ENCODE assay signal across 8 cellular contexts in the genomic region with DNA sequence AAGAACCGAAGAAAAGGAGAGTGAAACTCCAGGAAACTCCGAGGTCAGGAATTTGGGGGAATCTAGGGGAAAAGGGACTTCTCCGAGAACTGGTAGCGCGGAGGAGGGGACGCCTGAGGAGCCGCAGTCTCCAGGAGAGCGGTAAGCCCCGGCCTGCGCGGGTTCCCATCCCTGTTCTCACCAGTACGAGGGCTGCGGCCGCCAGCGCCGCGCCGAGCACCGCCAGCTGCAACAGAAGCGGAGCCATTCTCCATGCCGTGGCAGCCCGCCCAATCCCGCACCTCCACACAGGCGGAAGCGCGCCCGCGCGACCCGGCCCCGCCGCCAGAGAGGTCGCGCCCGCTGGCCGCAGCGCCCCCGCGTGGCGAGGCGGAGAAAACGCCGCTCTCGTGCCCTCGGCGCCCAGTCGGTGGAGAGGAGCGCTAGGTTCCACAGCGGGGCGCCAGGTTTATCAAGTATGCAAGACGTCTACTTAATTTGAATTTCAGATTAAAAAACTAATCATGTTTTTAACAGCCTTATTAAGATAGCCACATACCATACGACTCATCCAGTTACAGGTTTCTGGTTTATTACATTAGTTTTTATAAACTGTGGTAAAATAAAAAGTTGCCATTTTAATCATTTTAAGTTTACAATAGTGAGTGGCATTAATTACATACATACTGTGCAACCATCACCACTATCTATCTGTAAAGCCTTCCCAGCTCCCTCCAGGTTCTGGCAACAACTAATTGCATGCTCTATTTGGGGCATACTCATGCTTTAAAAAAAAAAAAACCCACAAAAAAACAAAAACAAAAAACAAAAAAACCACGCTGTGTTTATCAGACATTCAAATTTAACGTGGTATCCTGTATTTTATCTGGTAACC. TPM values are rescaled to one million over a fixed set of nuclear protein-coding genes. Genes with fewer than 3 reads are reported as not detected.
A peak's percentile ranks its signal among the peaks of the same experiment; 100 is the strongest.
DNase-seq lines count a peak whose midpoint lies in the region; ATAC-seq and TF ChIP-seq lines count a peak whose summit lies in the region.

A gene with protein sequence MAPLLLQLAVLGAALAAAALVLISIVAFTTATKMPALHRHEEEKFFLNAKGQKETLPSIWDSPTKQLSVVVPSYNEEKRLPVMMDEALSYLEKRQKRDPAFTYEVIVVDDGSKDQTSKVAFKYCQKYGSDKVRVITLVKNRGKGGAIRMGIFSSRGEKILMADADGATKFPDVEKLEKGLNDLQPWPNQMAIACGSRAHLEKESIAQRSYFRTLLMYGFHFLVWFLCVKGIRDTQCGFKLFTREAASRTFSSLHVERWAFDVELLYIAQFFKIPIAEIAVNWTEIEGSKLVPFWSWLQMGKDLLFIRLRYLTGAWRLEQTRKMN (minus strand): TSS at position 287 of the 874 bp plus-strand sequence. CDS start 40 bp downstream, at position 247.

- peak; percentile 54 for ATAC-seq in HG02870 (IDR thresholded peaks at IDR 0.05; ENCODE audit: unreplicated experiment)
- ATAC-seq in left cardiac atrium: peak; percentile 86 to 88
- peak; percentile 88 to 92 (median 90) for ATAC-seq in psoas muscle

- H3K4me3 Mint-ChIP-seq in T-helper 1 cell treated with Interleukin-12 subunit alpha and Interleukin-12 subunit beta and Interleukin-4 antibody, amounts not matched to agents 30 μg/mL and 1 μg/mL, for 36 hours: peak within 1 kb of the TSS; percentile 100

- H3K4me3 ChIP-seq in psoas muscle: peak within 1 kb of the TSS; percentile 94
- H3K4me3 ChIP-seq in urinary bladder (ENCODE audit: low read depth, low read length): peak within 1 kb of the TSS; percentile 84

- H3K9me3 Mint-ChIP-seq in T-helper 1 cell treated with Interleukin-12 subunit alpha and Interleukin-12 subunit beta and Interleukin-4 antibody, amounts not matched to agents 30 μg/mL and 1 μg/mL, for 36 hours: no peaks in the 10 kb centered on the region

- TF ChIP-seq POLR2A in GM15510 (IDR thresholded peaks at IDR 0.05; ENCODE audit: borderline replicate concordance, extremely low read depth, insufficient read length): peak; percentile 94

- intact Hi-C loops in left cardiac atrium (cut with DNase I) (no loop called here), psoas muscle (cut with DNase I) (loop anchor here in 1 of 2 donors (2.0 kb wide), 1 partner anchor 80 kb away; no protein-coding TSS in a partner anchor)

- H3K27me3 ChIP-seq in psoas muscle (ENCODE audit: insufficient read depth in 3 of 3, low read length in 2 of 3): no peaks in the 10 kb centered on the region

- peaks cover 19% of the 10 kb centered on the region for H3K4me1 ChIP-seq in psoas muscle
- no peaks in the 10 kb centered on the region for H3K4me1 ChIP-seq in urinary bladder (ENCODE audit: insufficient read depth)

- no peaks in the 10 kb centered on the region for H3K9me3 ChIP-seq in psoas muscle

- H3K27ac ChIP-seq in psoas muscle (peak within 1 kb of the TSS; percentile 86), urinary bladder (ENCODE audit: low read depth) (peak within 1 kb of the TSS; percentile 24)

- H3K36me3 ChIP-seq in psoas muscle (ENCODE audit: insufficient read depth in 1 of 2, low read depth in 1 of 2) (peaks cover 0 to 34% of the 10 kb centered on the region in 2 donors), urinary bladder (ENCODE audit: insufficient read depth) (no peaks in the 10 kb centered on the region)

- 0 to 1% (median 0%) methylated on average over 45 to 54 of the region's 54 CpGs for WGBS in psoas muscle, 3 donors
- WGBS in urinary bladder: under 1% methylated on average over 54 of the region's 54 CpGs

- peak; percentile 98 for TF ChIP-seq CTCF in psoas muscle (IDR thresholded peaks at IDR 0.05)

- H3K27ac Mint-ChIP-seq in T-helper 1 cell treated with Interleukin-12 subunit alpha and Interleukin-12 subunit beta and Interleukin-4 antibody, amounts not matched to agents 30 μg/mL and 1 μg/mL, for 36 hours: peak within 1 kb of the TSS; percentile 100

- H3K27me3 Mint-ChIP-seq in T-helper 1 cell treated with Interleukin-12 subunit alpha and Interleukin-12 subunit beta and Interleukin-4 antibody, amounts not matched to agents 30 μg/mL and 1 μg/mL, for 36 hours (ENCODE audit: low read depth): no peaks in the 10 kb centered on the region

- DNase-seq in NCI-H146 treated with DMSO at 0.1 percent for 48 hours (lab: John Stamatoyannopoulos, UW; ENCODE audit: unreplicated experiment) (peak; percentile 83), amniotic stem cell (lab: John Stamatoyannopoulos, UW) (peak; percentile 78), left cardiac atrium (peak; percentile 91), psoas muscle (peak; percentile 93 to 96)

- H3K36me3 Mint-ChIP-seq in T-helper 1 cell treated with Interleukin-12 subunit alpha and Interleukin-12 subunit beta and Interleukin-4 antibody, amounts not matched to agents 30 μg/mL and 1 μg/mL, for 36 hours (ENCODE audit: low read depth): peaks cover 12% of the 10 kb centered on the region

- peaks cover 46% of the 10 kb centered on the region for H3K4me1 Mint-ChIP-seq in T-helper 1 cell treated with Interleukin-12 subunit alpha and Interleukin-12 subunit beta and Interleukin-4 antibody, amounts not matched to agents 30 μg/mL and 1 μg/mL, for 36 hours (ENCODE audit: low read depth)

RNA-seq across cellular contexts. Expression of the gene that starts here (rescaled TPM):
- total RNA-seq in left cardiac atrium (10 to 100 TPM; 16.2 to 23.8 TPM), psoas muscle (10 to 100 TPM in 2 of 4 donors, 1 to 10 TPM in 2; 9.1 to 14.6 (median 11.0) TPM), urinary bladder (43.4 TPM)
- polyA plus RNA-seq in psoas muscle (10 to 100 TPM; 19.1 to 29.9 (median 20.5) TPM), urinary bladder (39.0 TPM)

Comparison
In these comparisons a context has a peak if more than half of its experiments do, and no peak if none do; other contexts are left out.
1. Peak in every context shown above with its lines: DNase-seq, ATAC-seq, H3K4me3 ChIP-seq and H3K27ac ChIP-seq.